ENCODE assay signal across 7 cellular contexts in genomic region chr12:2813573-2814185, GRCh38. TPM values are rescaled to one million over a fixed set of nuclear protein-coding genes. Genes with fewer than 3 reads are reported as not detected.
DNase-seq lines count a peak whose midpoint lies in the region; ATAC-seq and TF ChIP-seq lines count a peak whose summit lies in the region.

No MANE protein-coding gene starts in this region.

- POLR2A ChIA-PET in activated CD8-positive, alpha-beta T cell treated with anti-CD3 and anti-CD28 coated beads, Interleukin-2, amount 10 ng/mL, durations not matched to agents 7 days and 5 days (lab: Charles Lee): interaction anchor here (0.5 to 3.2 kb wide), 5 partner anchors 18 to 958 kb away, joined by 3 to 12 read pairs (median 3); partner anchors contain the start of genes FKBP4, FOXM1 and RHNO1

- peak; percentile 48 for ATAC-seq in HG03064 (IDR thresholded peaks at IDR 0.05; ENCODE audit: low read depth, unreplicated experiment)
- ATAC-seq in activated CD8-positive, alpha-beta T cell treated with anti-CD3 and anti-CD28 coated beads, Interleukin-2, amount 10 ng/mL, durations not matched to agents 7 days and 5 days: peak; percentile 37
- no peak for ATAC-seq in thoracic aorta (ENCODE audit: insufficient number of reproducible peaks, low FRiP score, low read depth)

- H3K4me3 Mint-ChIP-seq in activated CD8-positive, alpha-beta T cell treated with anti-CD3 and anti-CD28 coated beads, Interleukin-2, amount 10 ng/mL, durations not matched to agents 7 days and 5 days: peak overlapping the region; percentile 98

- TF ChIP-seq CTCF in GM12865 (IDR thresholded peaks at IDR 0.05; ENCODE audit: insufficient read depth, low read depth, low read length, missing control alignments) (peak; percentile 69), thoracic aorta (IDR thresholded peaks at IDR 0.05) (peak; percentile 44)

- peaks cover 21% of the 10 kb centered on the region for H3K36me3 Mint-ChIP-seq in activated CD8-positive, alpha-beta T cell treated with anti-CD3 and anti-CD28 coated beads, Interleukin-2, amount 10 ng/mL, durations not matched to agents 7 days and 5 days (ENCODE audit: low read depth)

- H3K4me1 Mint-ChIP-seq in activated CD8-positive, alpha-beta T cell treated with anti-CD3 and anti-CD28 coated beads, Interleukin-2, amount 10 ng/mL, durations not matched to agents 7 days and 5 days (ENCODE audit: low read depth): peaks cover 27% of the 10 kb centered on the region

- H3K27ac ChIP-seq in muscle layer of duodenum (ENCODE audit: low read length) (peak overlapping the region; percentile 96), thoracic aorta (peak overlapping the region; percentile 91 to 95)

- H3K27me3 Mint-ChIP-seq in activated CD8-positive, alpha-beta T cell treated with anti-CD3 and anti-CD28 coated beads, Interleukin-2, amount 10 ng/mL, durations not matched to agents 7 days and 5 days (ENCODE audit: low read depth): no peaks in the 10 kb centered on the region

- CTCF ChIA-PET in activated CD8-positive, alpha-beta T cell treated with anti-CD3 and anti-CD28 coated beads, Interleukin-2, amount 10 ng/mL, durations not matched to agents 7 days and 5 days (lab: Charles Lee): interaction anchor here (0.7 to 2.2 kb wide), 14 partner anchors 9 to 130 kb away, joined by 3 to 11 read pairs (median 4); no protein-coding TSS in a partner anchor

- H3K27ac Mint-ChIP-seq in activated CD8-positive, alpha-beta T cell treated with anti-CD3 and anti-CD28 coated beads, Interleukin-2, amount 10 ng/mL, durations not matched to agents 7 days and 5 days: peak overlapping the region; percentile 99

- no peaks in the 10 kb centered on the region for H3K27me3 ChIP-seq in muscle layer of duodenum (ENCODE audit: low read depth, low read length)
- no peaks in the 10 kb centered on the region for H3K27me3 ChIP-seq in thoracic aorta (replicated peaks; ENCODE audit: insufficient read depth)

- peak overlapping the region; percentile 94 for H3K4me3 ChIP-seq in GM12865 (ENCODE audit: low read depth, low read length)
- peak overlapping the region; percentile 86 to 98 for H3K4me3 ChIP-seq in muscle layer of duodenum (ENCODE audit: low read depth in 1 of 2, low read length in 2 of 2)
- peak overlapping the region; percentile 92 for H3K4me3 ChIP-seq in thoracic aorta

- H3K9me3 Mint-ChIP-seq in activated CD8-positive, alpha-beta T cell treated with anti-CD3 and anti-CD28 coated beads, Interleukin-2, amount 10 ng/mL, durations not matched to agents 7 days and 5 days (ENCODE audit: insufficient read depth): no peaks in the 10 kb centered on the region

- H3K9me3 ChIP-seq in muscle layer of duodenum (ENCODE audit: control insufficient read depth in 1 of 2, low read length in 2 of 2) (no peaks in the 10 kb centered on the region), thoracic aorta (no peaks in the 10 kb centered on the region)

- TF ChIP-seq POLR2A in erythroblast (IDR thresholded peaks at IDR 0.05; ENCODE audit: low read length): no peak

- H3K36me3 ChIP-seq in muscle layer of duodenum (ENCODE audit: control insufficient read depth in 1 of 2, insufficient read depth in 2 of 2, low read length in 2 of 2): peaks cover 9 to 25% of the 10 kb centered on the region in 2 donors
- peaks cover 20% of the 10 kb centered on the region for H3K36me3 ChIP-seq in thoracic aorta

- DNase-seq in GM12865 (ENCODE audit: low read depth) (peak; percentile 77), NCI-H510A treated with DMSO at 0.1 percent for 48 hours (lab: John Stamatoyannopoulos, UW) (peak; percentile 61), erythroblast (lab: John Stamatoyannopoulos, UW) (peak; percentile 79 to 82), thoracic aorta (ENCODE audit: low spot score) (no peak)
- DNase-seq in activated CD8-positive, alpha-beta T cell treated with anti-CD3 and anti-CD28 coated beads, Interleukin-2, amount 10 ng/mL, durations not matched to agents 7 days and 5 days: peak; percentile 75

- H3K4me1 ChIP-seq in muscle layer of duodenum (ENCODE audit: control insufficient read depth in 1 of 2, insufficient read depth in 2 of 2, low read length in 2 of 2) (peaks cover 3 to 18% of the 10 kb centered on the region in 2 donors), thoracic aorta (ENCODE audit: control insufficient read depth in 1 of 2, low read depth in 2 of 2) (peaks cover 8 to 18% of the 10 kb centered on the region in 2 donors)

RNA-seq across cellular contexts. Expression of gene ITFG2, which starts 1.2 kb away (rescaled TPM):
- total RNA-seq in activated CD8-positive, alpha-beta T cell treated with anti-CD3 and anti-CD28 coated beads, Interleukin-2, amount 10 ng/mL, durations not matched to agents 7 days and 5 days: 10 to 100 TPM; 42.3 to 44.5 TPM
- 10 to 100 TPM; 33.8 to 38.4 TPM for total RNA-seq in thoracic aorta

RNA-seq across cellular contexts. Expression of gene FKBP4, which starts 18.9 kb away (rescaled TPM):
- 100 to 1,000 TPM in 1 of 2 experiments, 10 to 100 TPM in 1; 91.5 to 102 TPM for total RNA-seq in activated CD8-positive, alpha-beta T cell treated with anti-CD3 and anti-CD28 coated beads, Interleukin-2, amount 10 ng/mL, durations not matched to agents 7 days and 5 days
- total RNA-seq in thoracic aorta: 10 to 100 TPM; 26.6 to 30.5 TPM

RNA-seq across cellular contexts. Expression of gene NRIP2, which starts 21.2 kb away (rescaled TPM):
- total RNA-seq in activated CD8-positive, alpha-beta T cell treated with anti-CD3 and anti-CD28 coated beads, Interleukin-2, amount 10 ng/mL, durations not matched to agents 7 days and 5 days: not detected
- 1 to 10 TPM; 4.9 to 8.1 TPM for total RNA-seq in thoracic aorta

RNA-seq across cellular contexts. Expression of gene TEX52, which starts 43.2 kb away (rescaled TPM):
- under 1 TPM; 0.29 to 0.40 TPM for total RNA-seq in activated CD8-positive, alpha-beta T cell treated with anti-CD3 and anti-CD28 coated beads, Interleukin-2, amount 10 ng/mL, durations not matched to agents 7 days and 5 days
- not detected for total RNA-seq in thoracic aorta

Comparison
In these comparisons a context has a peak if more than half of its experiments do, and no peak if none do; other contexts are left out.
1. RNA of gene NRIP2, which starts 21.2 kb away (total RNA-seq): 4.9 to 8.1 TPM in thoracic aorta; not detected in activated CD8-positive, alpha-beta T cell treated with anti-CD3 and anti-CD28 coated beads, Interleukin-2, amount 10 ng/mL, durations not matched to agents 7 days and 5 days; every median in the first group is over 4 times any median in the second.
2. Peak in every context shown above with its lines, with median percentiles within 50 percentile points of each other: H3K4me3 ChIP-seq.